In the genomic region with DNA sequence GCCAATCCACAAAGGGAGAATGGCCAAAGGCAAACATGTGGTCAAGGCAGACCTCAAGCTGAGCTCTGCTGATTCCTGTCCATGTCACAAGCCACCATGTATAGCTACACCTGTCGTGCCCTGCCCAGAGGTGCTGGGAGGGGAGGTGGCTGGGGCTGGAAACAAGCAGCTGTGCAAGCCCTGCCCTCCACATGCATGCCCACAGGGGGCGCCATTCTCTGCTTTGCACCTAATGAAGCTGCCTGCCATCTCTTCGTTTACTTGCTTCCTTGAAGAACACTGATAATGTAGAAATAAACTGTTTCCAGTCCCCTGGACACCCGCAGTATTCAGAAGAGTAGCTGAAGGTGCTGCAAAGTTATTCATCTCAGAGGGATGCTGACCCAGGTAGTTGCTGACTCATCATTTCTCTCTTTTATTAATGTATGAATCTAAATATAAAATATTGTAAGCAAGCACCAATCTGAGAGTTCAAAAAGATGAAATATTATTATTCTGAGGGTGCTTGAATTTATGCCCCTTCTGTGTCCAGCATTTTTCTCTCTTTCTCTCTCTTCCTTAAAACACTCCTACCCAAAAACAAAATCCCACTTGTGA, we compare ENCODE assay signal across 8 cellular contexts.
DNase-seq lines count a peak whose midpoint lies in the region; ATAC-seq, FAIRE-seq and TF ChIP-seq lines count a peak whose summit lies in the region.

No MANE protein-coding gene starts in this region.

- peak; percentile 22; the same call in 1 of the 3 replicates for TF ChIP-seq CTCF in A549 (IDR thresholded peaks at IDR 0.05)
- peak; percentile 95 for TF ChIP-seq CTCF in WERI-Rb-1 (IDR thresholded peaks at IDR 0.05; ENCODE audit: low read depth, low read length)
- peak; percentile 41 for TF ChIP-seq CTCF in epithelial cell of esophagus (IDR thresholded peaks at IDR 0.05; ENCODE audit: insufficient read depth, low read depth, low read length, missing control alignments)
- no peak for TF ChIP-seq CTCF in parathyroid adenoma (IDR thresholded peaks at IDR 0.05)

- no peak overlapping the region for H3K9ac ChIP-seq in parathyroid adenoma

- H3K79me2 ChIP-seq in parathyroid adenoma: no peaks in the 10 kb centered on the region

- DNase-seq in A549 (ENCODE audit: low read depth in 1 of 2, low spot score in 1 of 2) (peak in 1 of 2 experiments; percentile 13), HEK293T (ENCODE audit: extremely low spot score) (peak; percentile 39), WERI-Rb-1 (peak; percentile 68), epithelial cell of esophagus (ENCODE audit: low read depth) (peak; percentile 48), NCI-H446 (lab: John Stamatoyannopoulos, UW) (no peak)

- CTCF ChIA-PET in A549 (lab: Yijun Ruan, JAX): interaction anchor here (1.0 kb wide), 1 partner anchor 154 kb away, joined by 3 read pairs; no protein-coding TSS in a partner anchor
- CTCF ChIA-PET in HEK293T (lab: Yijun Ruan, JAX): interaction anchor here (0.6 to 1.3 kb wide), 4 partner anchors 11 to 152 kb away, joined by 3 to 6 read pairs (median 3); no protein-coding TSS in a partner anchor

- no peak for TF ChIP-seq POLR2A in A549 (IDR thresholded peaks at IDR 0.05; ENCODE audit: low read length)

- 3% methylated on average over 4 of the region's 4 CpGs for WGBS in A549 (ENCODE audit: missing lambda C conversion rate)

- no peak overlapping the region for H2AFZ ChIP-seq in parathyroid adenoma

- H3K36me3 ChIP-seq in WERI-Rb-1 (no peaks in the 10 kb centered on the region), parathyroid adenoma (ENCODE audit: control insufficient read depth, insufficient read depth, low read length) (no peaks in the 10 kb centered on the region)

- H3K27ac ChIP-seq in A549 (no peak overlapping the region), WERI-Rb-1 (no peak overlapping the region), parathyroid adenoma (no peak overlapping the region)

- no peak for TF ChIP-seq RAD21 in A549 (conservative IDR thresholded peaks at IDR 0.05 in 1 of 2, IDR thresholded peaks at IDR 0.05 in 1 of 2)

- no peak for TF ChIP-seq EP300 in A549 (IDR thresholded peaks at IDR 0.05)

- peak in 1 of 2 experiments; percentile 56; a peak in 2 of 6 replicates for ATAC-seq in A549
- no peak for ATAC-seq in HG03039 (IDR thresholded peaks at IDR 0.05; ENCODE audit: unreplicated experiment)
- no peak for ATAC-seq in GM21576 (IDR thresholded peaks at IDR 0.05; ENCODE audit: unreplicated experiment)

- H3K4me3 ChIP-seq in A549 (no peak overlapping the region), WERI-Rb-1 (ENCODE audit: low read depth, low read length) (no peak overlapping the region), epithelial cell of esophagus (ENCODE audit: low read length) (no peak overlapping the region), parathyroid adenoma (ENCODE audit: low read depth, low read length) (peak overlapping the region; percentile 39)

- H3K4me2 ChIP-seq in A549: no peak overlapping the region
- H3K4me2 ChIP-seq in parathyroid adenoma (ENCODE audit: low read length): peak overlapping the region; percentile 74

- H3K4me1 ChIP-seq in A549 (no peaks in the 10 kb centered on the region), parathyroid adenoma (no peaks in the 10 kb centered on the region)

- H3K27me3 ChIP-seq in WERI-Rb-1 (ENCODE audit: insufficient read depth, low read depth, severe bottlenecking): no peaks in the 10 kb centered on the region
- no peaks in the 10 kb centered on the region for H3K27me3 ChIP-seq in parathyroid adenoma (ENCODE audit: control insufficient read depth, insufficient read depth, low read length)

- POLR2A ChIA-PET in A549 (lab: Yijun Ruan, JAX): no interaction called here
- POLR2A ChIA-PET in HEK293T (lab: Yijun Ruan, JAX): no interaction called here

- no peak for FAIRE-seq in A549 (lab: Jason Lieb, UNC)

- H3K9me3 ChIP-seq in A549: no peaks in the 10 kb centered on the region
- H3K9me3 ChIP-seq in WERI-Rb-1 (ENCODE audit: severe bottlenecking): no peaks in the 10 kb centered on the region
- no peaks in the 10 kb centered on the region for H3K9me3 ChIP-seq in parathyroid adenoma (ENCODE audit: control insufficient read depth, low read length)

TF ChIP-seq in A549, 52 proteins besides CTCF, POLR2A, EP300 and RAD21:
- TF ChIP-seq MAFK (IDR thresholded peaks at IDR 0.05; ENCODE audit: partially characterized antibody) (peak; percentile 90), TFCP2L1 (CRISPR knock-in tag; IDR thresholded peaks at IDR 0.05) (no peak)

TF ChIP-seq in HEK293T, 16 proteins besides CTCF, POLR2A, EP300 and RAD21:
- TF ChIP-seq TARDBP (IDR thresholded peaks at IDR 0.05) (no peak), FOXA1 (IDR thresholded peaks at IDR 0.05) (no peak)
TF ChIP-seq in HEK293T: peak in this region for 0.

Comparison
In these comparisons a context has a peak if more than half of its experiments do, and no peak if none do; other contexts are left out.
1. DNase-seq: peak in HEK293T (single experiment), WERI-Rb-1 (single experiment) and epithelial cell of esophagus (single experiment); none in NCI-H446 (0 of 2).